In the genomic region with DNA sequence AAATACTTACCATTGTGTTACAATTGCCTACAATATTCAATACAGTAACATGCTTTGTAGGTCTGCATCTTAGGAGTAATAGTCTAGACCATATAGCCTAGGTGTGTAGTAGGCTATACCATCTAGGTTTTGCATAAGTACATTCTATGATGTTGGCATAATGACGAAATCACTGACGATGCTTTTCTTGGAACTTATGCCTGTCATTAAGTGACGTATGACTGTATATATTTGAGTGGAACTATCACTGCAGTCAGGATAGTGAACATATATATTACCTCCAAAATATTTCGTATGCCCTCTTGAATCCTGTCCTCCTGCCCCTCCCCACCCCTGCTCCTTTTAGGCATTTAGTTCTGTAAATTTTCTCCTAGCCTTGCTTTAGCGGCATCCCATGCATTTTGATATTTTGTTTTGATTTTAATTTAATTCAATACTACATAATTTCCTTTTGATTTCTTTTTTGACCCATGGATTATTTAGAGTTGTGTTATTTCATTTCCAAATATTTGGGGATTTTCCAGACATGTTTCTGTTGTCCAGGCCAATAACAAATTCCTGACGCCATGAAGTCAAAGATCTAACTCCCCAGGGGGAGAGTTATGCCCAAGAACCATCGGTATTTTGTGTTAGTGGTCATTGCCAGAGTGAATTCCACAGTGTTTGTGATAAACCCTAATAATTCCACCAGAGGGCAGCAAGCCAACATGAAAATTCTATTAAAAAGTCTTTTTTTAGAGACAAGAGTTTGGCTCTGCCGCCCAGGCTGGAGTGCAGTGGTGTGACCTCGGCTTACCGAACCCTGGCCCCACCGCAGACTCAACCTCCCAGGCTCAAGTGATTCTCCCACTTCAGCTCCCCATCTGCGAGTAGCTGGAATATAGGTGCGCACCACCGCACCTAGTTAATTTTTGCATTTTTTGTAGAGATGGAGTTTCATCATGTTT, we compare ENCODE assay signal across 2 cellular contexts.
TF ChIP-seq lines count a peak whose summit lies in the region.

No MANE protein-coding gene starts in this region.

TF ChIP-seq in A549, 52 proteins besides CTCF, POLR2A, EP300 and RAD21 (continued from another document):
- TF ChIP-seq, protein P1, sequence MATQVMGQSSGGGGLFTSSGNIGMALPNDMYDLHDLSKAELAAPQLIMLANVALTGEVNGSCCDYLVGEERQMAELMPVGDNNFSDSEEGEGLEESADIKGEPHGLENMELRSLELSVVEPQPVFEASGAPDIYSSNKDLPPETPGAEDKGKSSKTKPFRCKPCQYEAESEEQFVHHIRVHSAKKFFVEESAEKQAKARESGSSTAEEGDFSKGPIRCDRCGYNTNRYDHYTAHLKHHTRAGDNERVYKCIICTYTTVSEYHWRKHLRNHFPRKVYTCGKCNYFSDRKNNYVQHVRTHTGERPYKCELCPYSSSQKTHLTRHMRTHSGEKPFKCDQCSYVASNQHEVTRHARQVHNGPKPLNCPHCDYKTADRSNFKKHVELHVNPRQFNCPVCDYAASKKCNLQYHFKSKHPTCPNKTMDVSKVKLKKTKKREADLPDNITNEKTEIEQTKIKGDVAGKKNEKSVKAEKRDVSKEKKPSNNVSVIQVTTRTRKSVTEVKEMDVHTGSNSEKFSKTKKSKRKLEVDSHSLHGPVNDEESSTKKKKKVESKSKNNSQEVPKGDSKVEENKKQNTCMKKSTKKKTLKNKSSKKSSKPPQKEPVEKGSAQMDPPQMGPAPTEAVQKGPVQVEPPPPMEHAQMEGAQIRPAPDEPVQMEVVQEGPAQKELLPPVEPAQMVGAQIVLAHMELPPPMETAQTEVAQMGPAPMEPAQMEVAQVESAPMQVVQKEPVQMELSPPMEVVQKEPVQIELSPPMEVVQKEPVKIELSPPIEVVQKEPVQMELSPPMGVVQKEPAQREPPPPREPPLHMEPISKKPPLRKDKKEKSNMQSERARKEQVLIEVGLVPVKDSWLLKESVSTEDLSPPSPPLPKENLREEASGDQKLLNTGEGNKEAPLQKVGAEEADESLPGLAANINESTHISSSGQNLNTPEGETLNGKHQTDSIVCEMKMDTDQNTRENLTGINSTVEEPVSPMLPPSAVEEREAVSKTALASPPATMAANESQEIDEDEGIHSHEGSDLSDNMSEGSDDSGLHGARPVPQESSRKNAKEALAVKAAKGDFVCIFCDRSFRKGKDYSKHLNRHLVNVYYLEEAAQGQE (IDR thresholded peaks at IDR 0.05) = no peak

TF ChIP-seq in WTC11, 78 proteins besides CTCF, POLR2A, EP300 and RAD21 (continued from another document):
- TF ChIP-seq, protein P2, sequence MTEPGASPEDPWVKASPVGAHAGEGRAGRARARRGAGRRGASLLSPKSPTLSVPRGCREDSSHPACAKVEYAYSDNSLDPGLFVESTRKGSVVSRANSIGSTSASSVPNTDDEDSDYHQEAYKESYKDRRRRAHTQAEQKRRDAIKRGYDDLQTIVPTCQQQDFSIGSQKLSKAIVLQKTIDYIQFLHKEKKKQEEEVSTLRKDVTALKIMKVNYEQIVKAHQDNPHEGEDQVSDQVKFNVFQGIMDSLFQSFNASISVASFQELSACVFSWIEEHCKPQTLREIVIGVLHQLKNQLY (CRISPR knock-in tag; IDR thresholded peaks at IDR 0.05) = no peak
- TF ChIP-seq, protein P3, sequence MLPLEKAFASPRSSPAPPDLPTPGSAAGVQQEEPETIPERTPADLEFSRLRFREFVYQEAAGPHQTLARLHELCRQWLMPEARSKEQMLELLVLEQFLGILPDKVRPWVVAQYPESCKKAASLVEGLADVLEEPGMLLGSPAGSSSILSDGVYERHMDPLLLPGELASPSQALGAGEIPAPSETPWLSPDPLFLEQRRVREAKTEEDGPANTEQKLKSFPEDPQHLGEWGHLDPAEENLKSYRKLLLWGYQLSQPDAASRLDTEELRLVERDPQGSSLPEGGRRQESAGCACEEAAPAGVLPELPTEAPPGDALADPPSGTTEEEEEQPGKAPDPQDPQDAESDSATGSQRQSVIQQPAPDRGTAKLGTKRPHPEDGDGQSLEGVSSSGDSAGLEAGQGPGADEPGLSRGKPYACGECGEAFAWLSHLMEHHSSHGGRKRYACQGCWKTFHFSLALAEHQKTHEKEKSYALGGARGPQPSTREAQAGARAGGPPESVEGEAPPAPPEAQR (CRISPR knock-in tag; IDR thresholded peaks at IDR 0.05) = no peak
- TF ChIP-seq MXD4 (CRISPR knock-in tag; IDR thresholded peaks at IDR 0.05; ENCODE audit: borderline replicate concordance) = no peak
- TF ChIP-seq ZNF671 (CRISPR knock-in tag; IDR thresholded peaks at IDR 0.05) = no peak
- no peak for TF ChIP-seq GRHL2 (CRISPR knock-in tag; IDR thresholded peaks at IDR 0.05; ENCODE audit: insufficient replicate concordance, severe bottlenecking)
- TF ChIP-seq, protein P4, sequence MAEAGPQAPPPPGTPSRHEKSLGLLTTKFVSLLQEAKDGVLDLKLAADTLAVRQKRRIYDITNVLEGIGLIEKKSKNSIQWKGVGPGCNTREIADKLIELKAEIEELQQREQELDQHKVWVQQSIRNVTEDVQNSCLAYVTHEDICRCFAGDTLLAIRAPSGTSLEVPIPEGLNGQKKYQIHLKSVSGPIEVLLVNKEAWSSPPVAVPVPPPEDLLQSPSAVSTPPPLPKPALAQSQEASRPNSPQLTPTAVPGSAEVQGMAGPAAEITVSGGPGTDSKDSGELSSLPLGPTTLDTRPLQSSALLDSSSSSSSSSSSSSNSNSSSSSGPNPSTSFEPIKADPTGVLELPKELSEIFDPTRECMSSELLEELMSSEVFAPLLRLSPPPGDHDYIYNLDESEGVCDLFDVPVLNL (CRISPR knock-in tag; IDR thresholded peaks at IDR 0.05; ENCODE audit: borderline replicate concordance, low read depth) = no peak
